1 cellular context compared by ENCODE assay signal in the genomic region with DNA sequence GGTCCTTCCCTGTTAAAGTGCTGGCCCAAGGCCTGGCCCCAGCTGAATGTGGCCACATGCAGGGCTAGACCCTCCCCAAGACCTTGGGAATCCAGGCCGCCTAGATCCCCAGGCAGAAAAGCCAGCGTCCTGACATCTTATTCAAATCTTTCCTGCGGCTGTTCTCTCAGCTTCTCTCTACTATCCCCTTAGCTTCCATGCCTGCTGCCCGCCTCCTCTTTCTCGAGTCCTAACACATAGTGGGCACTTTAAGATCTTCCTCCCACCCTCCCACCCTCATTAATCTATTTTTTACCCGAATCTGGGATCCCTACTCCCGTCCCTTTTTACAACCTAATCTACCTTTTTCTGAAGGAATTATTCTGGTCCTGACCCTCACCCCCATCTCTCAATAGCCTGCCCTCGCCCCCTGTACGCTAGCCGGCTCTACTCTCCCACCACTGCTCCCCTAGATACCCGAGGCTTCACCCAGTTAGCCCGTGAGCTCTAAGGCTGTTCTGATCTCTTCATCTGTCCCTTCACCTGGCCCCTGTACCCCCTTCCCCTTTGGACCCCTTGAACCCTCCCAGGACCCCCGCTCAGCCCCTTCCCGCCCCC.
TF ChIP-seq lines count a peak whose summit lies in the region.

A gene with protein sequence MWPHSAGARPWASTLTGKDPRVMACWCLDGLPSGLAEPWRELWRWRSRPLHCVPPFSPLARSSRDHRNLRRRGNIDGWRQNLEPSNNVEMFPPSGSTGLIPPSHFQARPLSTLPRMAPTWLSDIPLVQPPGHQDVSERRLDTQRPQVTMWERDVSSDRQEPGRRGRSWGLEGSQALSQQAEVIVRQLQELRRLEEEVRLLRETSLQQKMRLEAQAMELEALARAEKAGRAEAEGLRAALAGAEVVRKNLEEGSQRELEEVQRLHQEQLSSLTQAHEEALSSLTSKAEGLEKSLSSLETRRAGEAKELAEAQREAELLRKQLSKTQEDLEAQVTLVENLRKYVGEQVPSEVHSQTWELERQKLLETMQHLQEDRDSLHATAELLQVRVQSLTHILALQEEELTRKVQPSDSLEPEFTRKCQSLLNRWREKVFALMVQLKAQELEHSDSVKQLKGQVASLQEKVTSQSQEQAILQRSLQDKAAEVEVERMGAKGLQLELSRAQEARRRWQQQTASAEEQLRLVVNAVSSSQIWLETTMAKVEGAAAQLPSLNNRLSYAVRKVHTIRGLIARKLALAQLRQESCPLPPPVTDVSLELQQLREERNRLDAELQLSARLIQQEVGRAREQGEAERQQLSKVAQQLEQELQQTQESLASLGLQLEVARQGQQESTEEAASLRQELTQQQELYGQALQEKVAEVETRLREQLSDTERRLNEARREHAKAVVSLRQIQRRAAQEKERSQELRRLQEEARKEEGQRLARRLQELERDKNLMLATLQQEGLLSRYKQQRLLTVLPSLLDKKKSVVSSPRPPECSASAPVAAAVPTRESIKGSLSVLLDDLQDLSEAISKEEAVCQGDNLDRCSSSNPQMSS (minus strand): TSS at position 260 of the 597 bp plus-strand sequence. CDS start 202 bp downstream, at position 58.

TF ChIP-seq in liver, 16 proteins besides CTCF, POLR2A, EP300 and RAD21 (continued from another document):
- TF ChIP-seq, protein P1, sequence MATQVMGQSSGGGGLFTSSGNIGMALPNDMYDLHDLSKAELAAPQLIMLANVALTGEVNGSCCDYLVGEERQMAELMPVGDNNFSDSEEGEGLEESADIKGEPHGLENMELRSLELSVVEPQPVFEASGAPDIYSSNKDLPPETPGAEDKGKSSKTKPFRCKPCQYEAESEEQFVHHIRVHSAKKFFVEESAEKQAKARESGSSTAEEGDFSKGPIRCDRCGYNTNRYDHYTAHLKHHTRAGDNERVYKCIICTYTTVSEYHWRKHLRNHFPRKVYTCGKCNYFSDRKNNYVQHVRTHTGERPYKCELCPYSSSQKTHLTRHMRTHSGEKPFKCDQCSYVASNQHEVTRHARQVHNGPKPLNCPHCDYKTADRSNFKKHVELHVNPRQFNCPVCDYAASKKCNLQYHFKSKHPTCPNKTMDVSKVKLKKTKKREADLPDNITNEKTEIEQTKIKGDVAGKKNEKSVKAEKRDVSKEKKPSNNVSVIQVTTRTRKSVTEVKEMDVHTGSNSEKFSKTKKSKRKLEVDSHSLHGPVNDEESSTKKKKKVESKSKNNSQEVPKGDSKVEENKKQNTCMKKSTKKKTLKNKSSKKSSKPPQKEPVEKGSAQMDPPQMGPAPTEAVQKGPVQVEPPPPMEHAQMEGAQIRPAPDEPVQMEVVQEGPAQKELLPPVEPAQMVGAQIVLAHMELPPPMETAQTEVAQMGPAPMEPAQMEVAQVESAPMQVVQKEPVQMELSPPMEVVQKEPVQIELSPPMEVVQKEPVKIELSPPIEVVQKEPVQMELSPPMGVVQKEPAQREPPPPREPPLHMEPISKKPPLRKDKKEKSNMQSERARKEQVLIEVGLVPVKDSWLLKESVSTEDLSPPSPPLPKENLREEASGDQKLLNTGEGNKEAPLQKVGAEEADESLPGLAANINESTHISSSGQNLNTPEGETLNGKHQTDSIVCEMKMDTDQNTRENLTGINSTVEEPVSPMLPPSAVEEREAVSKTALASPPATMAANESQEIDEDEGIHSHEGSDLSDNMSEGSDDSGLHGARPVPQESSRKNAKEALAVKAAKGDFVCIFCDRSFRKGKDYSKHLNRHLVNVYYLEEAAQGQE (IDR thresholded peaks at IDR 0.05) = no peak
- TF ChIP-seq JUND (IDR thresholded peaks at IDR 0.05) (no peak), NR2F2 (IDR thresholded peaks at IDR 0.05) (no peak), TAF1 (conservative IDR thresholded peaks at IDR 0.05) (no peak)
- TF ChIP-seq, protein P2, sequence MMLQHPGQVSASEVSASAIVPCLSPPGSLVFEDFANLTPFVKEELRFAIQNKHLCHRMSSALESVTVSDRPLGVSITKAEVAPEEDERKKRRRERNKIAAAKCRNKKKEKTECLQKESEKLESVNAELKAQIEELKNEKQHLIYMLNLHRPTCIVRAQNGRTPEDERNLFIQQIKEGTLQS (IDR thresholded peaks at IDR 0.05) = no peak
